In the genomic region with DNA sequence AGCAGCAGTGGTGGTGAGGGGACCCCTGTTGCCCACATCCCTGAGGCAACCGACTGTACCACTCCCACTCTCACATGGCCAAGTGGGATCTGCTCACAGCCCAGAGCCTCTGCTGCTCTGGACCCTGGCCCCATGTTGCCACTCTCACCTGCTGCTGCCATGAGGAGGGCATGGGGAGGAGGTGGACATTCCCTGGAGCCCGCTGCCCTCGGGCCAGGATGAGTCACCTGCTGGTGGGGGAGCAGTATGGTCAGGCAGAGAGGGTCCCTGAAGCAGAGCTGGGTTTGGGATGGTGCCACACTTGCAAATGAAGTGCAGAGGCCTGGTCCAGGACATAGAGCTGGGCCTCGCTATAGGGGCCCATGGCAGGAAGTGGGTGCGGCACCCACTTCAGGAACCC, we compare ENCODE assay signal across 27 cellular contexts. TPM values are rescaled to one million over a fixed set of nuclear protein-coding genes. Genes with fewer than 3 reads are reported as not detected.
"Had no signal": no experiment of that assay in that cellular context is flagged by ENCODE, and none has a peak within 500 bp of the region (broad histone marks: within the 10 kb centered on the region; RNA-seq: fewer than 3 reads in every experiment).

No MANE protein-coding gene starts in this region.

- H3K4me1 Mint-ChIP-seq: memory B cell, mesothelial cell of epicardium had no signal

- ATAC-seq: effector memory CD8-positive, alpha-beta T cell; gastrocnemius medialis; left cardiac atrium; left lung; left ventricle myocardium superior; mucosa of descending colon had no signal

- DNase-seq: cortex of kidney; effector CD8-positive, alpha-beta T cell; effector memory CD8-positive, alpha-beta T cell; esophagus squamous epithelium; foreskin fibroblast; foreskin melanocyte; gastrocnemius medialis; glutamatergic neuron; head of caudate nucleus; heart right ventricle; hippocampal formation; left cardiac atrium; left lung; left ventricle myocardium superior; lower lobe of right lung; mucosa of descending colon had no signal

- H3K36me3 ChIP-seq: esophagus squamous epithelium, gastrocnemius medialis, heart right ventricle, left lung, lower lobe of right lung had no signal

- H3K4me3 Mint-ChIP-seq: dendritic cell treated with granulocyte-macrophage colony-stimulating factor and Interleukin-4, amounts not matched to agents 40 ng/mL and 50 ng/mL, for 4 days; effector memory CD8-positive, alpha-beta T cell; memory B cell; mesothelial cell of epicardium had no signal

- H3K27ac Mint-ChIP-seq: dendritic cell treated with granulocyte-macrophage colony-stimulating factor and Interleukin-4, amounts not matched to agents 40 ng/mL and 50 ng/mL, for 4 days; effector memory CD8-positive, alpha-beta T cell; memory B cell; mesothelial cell of epicardium had no signal

- H3K27ac ChIP-seq: esophagus squamous epithelium, gastrocnemius medialis, heart right ventricle, left lung, lower lobe of right lung had no signal

- H3K27me3 ChIP-seq: esophagus squamous epithelium, gastrocnemius medialis, left lung had no signal

- H3K27me3 Mint-ChIP-seq: dendritic cell treated with granulocyte-macrophage colony-stimulating factor and Interleukin-4, amounts not matched to agents 40 ng/mL and 50 ng/mL, for 4 days had no signal

- H3K9me3 Mint-ChIP-seq: effector memory CD8-positive, alpha-beta T cell had no signal

- H3K4me1 ChIP-seq: esophagus squamous epithelium, gastrocnemius medialis, heart right ventricle, left lung, lower lobe of right lung had no signal

- H3K9me3 ChIP-seq: gastrocnemius medialis had no signal

- H3K36me3 Mint-ChIP-seq: mesothelial cell of epicardium had no signal

- H3K4me3 ChIP-seq: esophagus squamous epithelium, gastrocnemius medialis, heart right ventricle, left lung, lower lobe of right lung, mucosa of descending colon had no signal

RNA-seq across cellular contexts. Expression of gene SDR9C7, which starts 26.1 kb away (rescaled TPM):
- total RNA-seq: dermis microvascular lymphatic vessel endothelial cell, endothelial cell of umbilical vein, epithelial cell of proximal tubule, glomerular endothelial cell, kidney epithelial cell, left cardiac atrium, left lung, left ventricle myocardium superior, lower lobe of right lung, lung microvascular endothelial cell, mesenteric fat pad, mucosa of descending colon, myocyte had no signal
- polyA plus RNA-seq: endothelial cell of umbilical vein had no signal

RNA-seq across cellular contexts. Expression of gene RDH16, which starts 49.3 kb away (rescaled TPM):
- total RNA-seq: glomerular endothelial cell, kidney epithelial cell had no signal
